In the genomic region with DNA sequence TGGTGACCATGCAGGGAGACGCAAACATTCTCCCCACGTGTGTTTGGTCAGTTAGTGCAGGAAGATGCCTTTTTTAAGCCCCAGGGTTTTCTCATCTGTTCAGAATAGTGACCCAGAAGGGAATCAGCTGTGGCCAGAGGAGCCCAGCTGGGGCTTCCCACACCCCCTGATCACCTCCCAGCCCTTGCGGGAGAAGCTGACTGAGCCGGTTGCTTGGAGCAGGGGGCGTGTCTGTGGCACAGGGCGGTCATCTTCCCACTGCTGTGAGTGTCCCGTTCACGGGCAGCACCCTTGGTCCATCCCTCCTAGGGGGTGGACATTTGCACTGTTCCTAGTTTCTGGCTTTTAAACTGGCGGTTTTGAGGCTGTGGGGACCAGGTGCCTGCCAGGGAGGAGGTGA, we compare ENCODE assay signal across 25 cellular contexts.
"Had no signal": no experiment of that assay in that cellular context is flagged by ENCODE, and none has a peak within 500 bp of the region (broad histone marks: within the 10 kb centered on the region; RNA-seq: fewer than 3 reads in every experiment).

No MANE protein-coding gene starts in this region.

- H3K9me3 Mint-ChIP-seq: central memory CD8-positive, alpha-beta T cell; dendritic cell treated with granulocyte-macrophage colony-stimulating factor and Interleukin-4, amounts not matched to agents 40 ng/mL and 50 ng/mL, for 4 days; endodermal cell; mesothelial cell of epicardium; naive thymus-derived CD4-positive, alpha-beta T cell; nephron; stimulated activated effector memory CD8-positive, alpha-beta T cell treated with anti-CD3 and anti-CD28 coated beads, Interleukin-12 subunit alpha, Interleukin-12 subunit beta, amount 100 ng/mL, for 72 hours; stimulated activated naive CD8-positive, alpha-beta T cell treated with anti-CD3 and anti-CD28 coated beads, Interleukin-15, Interleukin-2, amounts not matched to agents 100 ng/mL and 50 ng/mL, for 24 hours had no signal

- H3K4me3 ChIP-seq: colonic mucosa, gastrocnemius medialis, left lung, mucosa of descending colon, pancreas, transverse colon had no signal

- ATAC-seq: esophagus mucosa; gastrocnemius medialis; left cardiac atrium; left lung; mucosa of descending colon; naive thymus-derived CD4-positive, alpha-beta T cell; pancreas; sciatic nerve; stimulated activated effector memory CD8-positive, alpha-beta T cell treated with anti-CD3 and anti-CD28 coated beads, Interleukin-12 subunit alpha, Interleukin-12 subunit beta, amount 100 ng/mL, for 72 hours had no signal

- DNase-seq: colonic mucosa; effector CD8-positive, alpha-beta T cell; endodermal cell; foreskin fibroblast; gastrocnemius medialis; head of caudate nucleus; left cardiac atrium; mesenchymal stem cell; naive thymus-derived CD4-positive, alpha-beta T cell; stimulated activated CD4-positive, alpha-beta T cell treated with anti-CD3 and anti-CD28 coated beads, Interleukin-2, amount 100 ng/mL, for 24 hours; stimulated activated CD4-positive, alpha-beta T cell treated with anti-CD3 and anti-CD28 coated beads, Interleukin-4, amount 100 ng/mL, for 24 hours; transverse colon had no signal

- H3K27ac Mint-ChIP-seq: dendritic cell treated with granulocyte-macrophage colony-stimulating factor and Interleukin-4, amounts not matched to agents 40 ng/mL and 50 ng/mL, for 4 days; endodermal cell; mesothelial cell of epicardium; naive thymus-derived CD4-positive, alpha-beta T cell; nephron; stimulated activated naive CD8-positive, alpha-beta T cell treated with anti-CD3 and anti-CD28 coated beads, Interleukin-15, Interleukin-2, amounts not matched to agents 100 ng/mL and 50 ng/mL, for 24 hours had no signal

- H3K27ac ChIP-seq: colonic mucosa, epithelial cell of prostate, gastrocnemius medialis, left lung, neutrophil, pancreas, transverse colon had no signal

- H3K27me3 ChIP-seq: colonic mucosa, gastrocnemius medialis, left lung, neutrophil, pancreas, transverse colon had no signal

- H3K27me3 Mint-ChIP-seq: central memory CD8-positive, alpha-beta T cell; dendritic cell treated with granulocyte-macrophage colony-stimulating factor and Interleukin-4, amounts not matched to agents 40 ng/mL and 50 ng/mL, for 4 days; naive thymus-derived CD4-positive, alpha-beta T cell; stimulated activated naive CD8-positive, alpha-beta T cell treated with anti-CD3 and anti-CD28 coated beads, Interleukin-15, Interleukin-2, amounts not matched to agents 100 ng/mL and 50 ng/mL, for 24 hours had no signal

- H3K36me3 ChIP-seq: gastrocnemius medialis had no signal

- H3K9me3 ChIP-seq: colonic mucosa, gastrocnemius medialis, left lung, mucosa of descending colon, neutrophil, pancreas, transverse colon had no signal

- H3K36me3 Mint-ChIP-seq: naive thymus-derived CD4-positive, alpha-beta T cell had no signal

- H3K4me3 Mint-ChIP-seq: central memory CD8-positive, alpha-beta T cell; dendritic cell treated with granulocyte-macrophage colony-stimulating factor and Interleukin-4, amounts not matched to agents 40 ng/mL and 50 ng/mL, for 4 days; endodermal cell; mesothelial cell of epicardium; naive thymus-derived CD4-positive, alpha-beta T cell; nephron; stimulated activated effector memory CD8-positive, alpha-beta T cell treated with anti-CD3 and anti-CD28 coated beads, Interleukin-12 subunit alpha, Interleukin-12 subunit beta, amount 100 ng/mL, for 72 hours; stimulated activated naive CD8-positive, alpha-beta T cell treated with anti-CD3 and anti-CD28 coated beads, Interleukin-15, Interleukin-2, amounts not matched to agents 100 ng/mL and 50 ng/mL, for 24 hours had no signal

- H3K4me1 Mint-ChIP-seq: central memory CD8-positive, alpha-beta T cell; endodermal cell; mesothelial cell of epicardium; naive thymus-derived CD4-positive, alpha-beta T cell; stimulated activated effector memory CD8-positive, alpha-beta T cell treated with anti-CD3 and anti-CD28 coated beads, Interleukin-12 subunit alpha, Interleukin-12 subunit beta, amount 100 ng/mL, for 72 hours had no signal

- H3K4me1 ChIP-seq: colonic mucosa, pancreas, transverse colon had no signal
